In the genomic region with DNA sequence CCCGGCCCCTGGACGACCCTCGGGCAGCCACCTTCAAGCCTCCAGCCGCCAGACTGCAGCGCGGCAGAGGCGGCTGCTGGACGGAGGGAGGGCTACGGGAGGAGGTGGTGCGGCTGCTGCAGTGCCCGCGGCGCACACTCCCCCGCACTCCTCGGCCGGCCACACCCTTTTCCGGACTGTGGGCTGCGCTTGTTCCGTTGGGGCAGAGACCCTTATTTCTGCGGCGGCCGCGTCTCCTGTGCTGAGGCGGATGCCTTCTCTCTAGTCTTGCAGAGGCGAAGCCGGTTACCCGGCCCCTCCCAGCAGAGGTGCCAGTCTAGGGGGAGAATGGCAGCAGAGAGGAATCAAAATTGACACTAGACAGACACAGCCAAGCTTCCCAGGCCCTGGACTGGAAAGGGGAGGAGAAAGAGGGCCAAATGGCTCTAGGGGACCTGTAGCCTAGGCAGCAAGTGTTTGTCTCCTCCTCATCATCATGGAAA, we compare ENCODE assay signal across 8 cellular contexts. TPM values are rescaled to one million over a fixed set of nuclear protein-coding genes. Genes with fewer than 3 reads are reported as not detected.
DNase-seq lines count a peak whose midpoint lies in the region; ATAC-seq, FAIRE-seq and TF ChIP-seq lines count a peak whose summit lies in the region.

No MANE protein-coding gene starts in this region.

- ATAC-seq in HG02763 (IDR thresholded peaks at IDR 0.05; ENCODE audit: unreplicated experiment) (peak; percentile 25), RWPE2 (ENCODE audit: low read depth) (peak; percentile 43), GM18870 (IDR thresholded peaks at IDR 0.05; ENCODE audit: unreplicated experiment) (no peak)

- H3K36me3 ChIP-seq in RWPE2 (ENCODE audit: low read depth), result peaks cover 44% of the 10 kb centered on the region
- H3K36me3 ChIP-seq in ovary, result no peaks in the 10 kb centered on the region

- intact Hi-C loops in ovary (cut with DNase I), result loop anchor here in 3 of 4 donors (2.0 to 10.0 kb wide), 3 partner anchors 60 to 336 kb away; a partner anchor contains a TSS

- peaks cover 18% of the 10 kb centered on the region for H3K4me1 ChIP-seq in RWPE2 (ENCODE audit: insufficient read depth, poor library complexity, severe bottlenecking)
- peaks cover 9% of the 10 kb centered on the region for H3K4me1 ChIP-seq in ovary (ENCODE audit: insufficient read depth)

- H3K27me3 ChIP-seq in RWPE2 (ENCODE audit: insufficient read depth, poor library complexity, severe bottlenecking), result no peaks in the 10 kb centered on the region
- H3K27me3 ChIP-seq in ovary, result no peaks in the 10 kb centered on the region

- H3K9me3 ChIP-seq in RWPE2 (ENCODE audit: severe bottlenecking), result no peaks in the 10 kb centered on the region
- no peaks in the 10 kb centered on the region for H3K9me3 ChIP-seq in ovary

- H3K27ac ChIP-seq in RWPE2 (ENCODE audit: poor library complexity, severe bottlenecking) (peak overlapping the region; percentile 70), ovary (peak overlapping the region; percentile 78 to 90)

- WGBS in ovary, 3 donors, result 0 to 1% (median 0%) methylated on average over 27 of the region's 27 CpGs

- TF ChIP-seq CTCF in RWPE2 (IDR thresholded peaks at IDR 0.05; ENCODE audit: poor library complexity, severe bottlenecking), result no peak
- peak in 1 of 3 donors; percentile 10 for TF ChIP-seq CTCF in ovary (IDR thresholded peaks at IDR 0.05)

- H3K4me3 ChIP-seq in GM08714 (ENCODE audit: low read length) (peak overlapping the region; percentile 88), RWPE2 (ENCODE audit: severe bottlenecking) (peak overlapping the region; percentile 89), ovary (peak overlapping the region; percentile 63)

- TF ChIP-seq POLR2A in ovary (IDR thresholded peaks at IDR 0.05), result peak; percentile 20

- no peak for DNase-seq in RWPE2 (ENCODE audit: low spot score)
- peak; percentile 67 for DNase-seq in activated gamma-delta T cell (lab: John Stamatoyannopoulos, UW)
- DNase-seq in globus pallidus (ENCODE audit: low spot score), result peak; percentile 10
- peak; percentile 74 to 84 (median 74) for DNase-seq in ovary
- peak; percentile 69 for DNase-seq in urothelium cell line (ENCODE audit: low spot score)

- TF ChIP-seq EP300 in ovary (IDR thresholded peaks at IDR 0.05), result no peak

- no peak for FAIRE-seq in urothelium cell line (lab: Jason Lieb, UNC)

RNA-seq across cellular contexts. Expression of a gene that starts 1.2 kb away (rescaled TPM):
- total RNA-seq in ovary, result 100 to 1,000 TPM in 3 of 7 donors, 10 to 100 TPM in 4; 80.3 to 139 (median 97.3) TPM
- polyA plus RNA-seq in ovary, result 100 to 1,000 TPM in 1 of 2 donors, 10 to 100 TPM in 1; 62.3 to 102 TPM

RNA-seq across cellular contexts. Expression of a gene that starts 11.2 kb away (rescaled TPM):
- 10 to 100 TPM in 4 of 7 donors, 1 to 10 TPM in 3; 1.8 to 14.7 (median 10.7) TPM for total RNA-seq in ovary
- polyA plus RNA-seq in ovary, result 1 to 10 TPM; 4.4 to 5.2 TPM

RNA-seq across cellular contexts. Expression of a gene that starts 12.8 kb away (rescaled TPM):
- total RNA-seq in ovary, result 1,000 to 10,000 TPM; 6,021 to 8,245 (median 6,510) TPM
- over 10,000 TPM; 11,306 to 11,451 TPM for polyA plus RNA-seq in ovary

RNA-seq across cellular contexts. Expression of a gene that starts 23.1 kb away (rescaled TPM):
- total RNA-seq in ovary, result 10 to 100 TPM; 65.9 to 99.2 (median 73.4) TPM
- 10 to 100 TPM; 32.8 to 77.3 TPM for polyA plus RNA-seq in ovary

RNA-seq across cellular contexts. Expression of a gene that starts 24.9 kb away (rescaled TPM):
- 10 to 100 TPM; 65.6 to 86.2 (median 77.0) TPM for total RNA-seq in ovary
- 100 to 1,000 TPM in 1 of 2 donors, 10 to 100 TPM in 1; 86.5 to 219 TPM for polyA plus RNA-seq in ovary
